In genomic region chr2:196249860-196250259, GRCh38 we compare ENCODE assay signal across 9 cellular contexts.
DNase-seq lines count a peak whose midpoint lies in the region; ATAC-seq and TF ChIP-seq lines count a peak whose summit lies in the region.
"Had no signal": no experiment of that assay in that cellular context is flagged by ENCODE, and none has a peak within 500 bp of the region (broad histone marks: within the 10 kb centered on the region; RNA-seq: fewer than 3 reads in every experiment).

No MANE protein-coding gene starts in this region.

- peak; percentile 66 for ATAC-seq in GM19025 (IDR thresholded peaks at IDR 0.05; ENCODE audit: low read depth, unreplicated experiment)
- peak; percentile 76 for ATAC-seq in HG03108 (IDR thresholded peaks at IDR 0.05; ENCODE audit: unreplicated experiment)
- ATAC-seq in natural killer cell treated with Interleukin-12 subunit alpha and Interleukin-12 subunit beta and Interleukin-15 and Interleukin-18, amount 100 ng/mL, for 72 hours: no peak

- no peaks in the 10 kb centered on the region for H3K27me3 ChIP-seq in AG04450 (ENCODE audit: control insufficient read depth, insufficient read depth, low read length)
- no peaks in the 10 kb centered on the region for H3K27me3 ChIP-seq in H7 (ENCODE audit: control insufficient read depth, insufficient read depth, low read length)
- H3K27me3 ChIP-seq: right lobe of liver had no signal

- no peaks in the 10 kb centered on the region for H3K36me3 ChIP-seq in H7 (replicated peaks; ENCODE audit: control insufficient read depth, insufficient read depth, low read length)
- H3K36me3 ChIP-seq: right lobe of liver had no signal

- H3K4me3 ChIP-seq in AG04450 (ENCODE audit: low read depth, low read length): no peak overlapping the region
- no peak overlapping the region for H3K4me3 ChIP-seq in H7 (ENCODE audit: insufficient read depth, low read depth, low read length)
- H3K4me3 ChIP-seq: right lobe of liver had no signal

- peak overlapping the region; percentile 71 for H3K27ac ChIP-seq in AG04450 (ENCODE audit: low read depth, low read length)
- H3K27ac ChIP-seq: right lobe of liver had no signal

- peak overlapping the region; percentile 41 for H3K4me3 Mint-ChIP-seq in natural killer cell treated with Interleukin-12 subunit alpha and Interleukin-12 subunit beta and Interleukin-15 and Interleukin-18, amount 100 ng/mL, for 72 hours

- H3K9me3 ChIP-seq in AG04450 (ENCODE audit: control insufficient read depth, insufficient read depth, low read length): no peaks in the 10 kb centered on the region
- H3K9me3 ChIP-seq: right lobe of liver had no signal

- no peak for TF ChIP-seq CTCF in AG04450 (IDR thresholded peaks at IDR 0.05; ENCODE audit: low read depth, low read length)

- no peak for TF ChIP-seq POLR2A in erythroblast (IDR thresholded peaks at IDR 0.05; ENCODE audit: low read length)

- no peak for DNase-seq in AG04450 (ENCODE audit: low read depth, low spot score)
- DNase-seq in SKM-1 treated with dmso at 0.1 percent for 144 hours (lab: John Stamatoyannopoulos, UW; ENCODE audit: unreplicated experiment): peak; percentile 42
- DNase-seq in natural killer cell treated with Interleukin-12 subunit alpha and Interleukin-12 subunit beta and Interleukin-15 and Interleukin-18, amount 100 ng/mL, for 72 hours (ENCODE audit: low spot score): no peak
- no peak for DNase-seq in H7
- DNase-seq in ACHN: no peak
- DNase-seq in erythroblast (lab: John Stamatoyannopoulos, UW): no peak
- DNase-seq: right lobe of liver had no signal

- peak overlapping the region; percentile 83 to 94 for H3K27ac Mint-ChIP-seq in natural killer cell treated with Interleukin-12 subunit alpha and Interleukin-12 subunit beta and Interleukin-15 and Interleukin-18, amount 100 ng/mL, for 72 hours

- peaks cover 11% of the 10 kb centered on the region for H3K36me3 Mint-ChIP-seq in natural killer cell treated with Interleukin-12 subunit alpha and Interleukin-12 subunit beta and Interleukin-15 and Interleukin-18, amount 100 ng/mL, for 72 hours

- H3K9me3 Mint-ChIP-seq in natural killer cell treated with Interleukin-12 subunit alpha and Interleukin-12 subunit beta and Interleukin-15 and Interleukin-18, amount 100 ng/mL, for 72 hours: peaks cover 16% of the 10 kb centered on the region

- CTCF ChIA-PET in AG04450 (lab: Charles Lee): interaction anchor here (0.6 to 1.4 kb wide), 3 partner anchors 48 to 172 kb away, joined by 3 read pairs; no protein-coding TSS in a partner anchor

- POLR2A ChIA-PET in AG04450 (lab: Yijun Ruan, JAX): interaction anchor here (0.9 to 1.9 kb wide), 2 partner anchors 17 to 44 kb away, joined by 3 to 11 read pairs; no protein-coding TSS in a partner anchor

- peaks cover 67 to 69% of the 10 kb centered on the region in 2 donors for H3K4me1 Mint-ChIP-seq in natural killer cell treated with Interleukin-12 subunit alpha and Interleukin-12 subunit beta and Interleukin-15 and Interleukin-18, amount 100 ng/mL, for 72 hours (ENCODE audit: low read depth in 2 of 2)

- in situ Hi-C loops in ACHN (cut with HindIII; ENCODE audit: low pct_ligation_motif_present, low pct_unique_long_range_greater_than_20kb, low sequenced_read_pairs): no loop called here

- H3K27me3 Mint-ChIP-seq in natural killer cell treated with Interleukin-12 subunit alpha and Interleukin-12 subunit beta and Interleukin-15 and Interleukin-18, amount 100 ng/mL, for 72 hours: no peaks in the 10 kb centered on the region

Comparison
In these comparisons a context has a peak if more than half of its experiments do, and no peak if none do; other contexts are left out.
1. ATAC-seq: peak in GM19025 (single experiment) and HG03108 (single experiment); none in natural killer cell treated with Interleukin-12 subunit alpha and Interleukin-12 subunit beta and Interleukin-15 and Interleukin-18, amount 100 ng/mL, for 72 hours (0 of 2).